ENCODE assay signal across 28 cellular contexts in genomic region chr1:61192666-61193325, GRCh38.
DNase-seq lines count a peak whose midpoint lies in the region; ATAC-seq and TF ChIP-seq lines count a peak whose summit lies in the region.
"Had no signal": no experiment of that assay in that cellular context is flagged by ENCODE, and none has a peak within 500 bp of the region (broad histone marks: within the 10 kb centered on the region; RNA-seq: fewer than 3 reads in every experiment).

No MANE protein-coding gene starts in this region.

- H3K27ac ChIP-seq in esophagus muscularis mucosa (replicated peaks in 1 of 4) (peak overlapping the region in 3 of 4 donors; percentile 13 to 52 (median 38)), tibial artery (peak overlapping the region; percentile 72 to 84)
- H3K27ac ChIP-seq: epithelial cell of prostate, suprapubic skin had no signal

- intact Hi-C loops in esophagus muscularis mucosa (cut with DNase I), result no loop called here
- intact Hi-C loops in tibial artery (cut with DNase I; ENCODE audit: low total_unique reads), result loop anchor here (5.0 kb wide), 1 partner anchor 105 kb away; no protein-coding TSS in a partner anchor

- no peak for TF ChIP-seq EP300 in esophagus muscularis mucosa (IDR thresholded peaks at IDR 0.05)

- H3K4me1 Mint-ChIP-seq in activated naive CD4-positive, alpha-beta T cell treated with anti-CD3 and anti-CD28 coated beads, Interleukin-2, amount 10 ng/mL, durations not matched to agents 7 days and 5 days, result no peaks in the 10 kb centered on the region
- H3K4me1 Mint-ChIP-seq: activated naive CD8-positive, alpha-beta T cell treated with anti-CD3 and anti-CD28 coated beads, Interleukin-2, amount 10 ng/mL, durations not matched to agents 7 days and 5 days; stimulated activated memory B cell treated with anti-CD40 and anti-IgM and Interleukin-4, amounts not matched to agents 10 μg/mL and 1 μg/mL and 100 μg/mL, for 72 hours had no signal

- H3K4me3 ChIP-seq in esophagus muscularis mucosa (no peak overlapping the region), tibial artery (no peak overlapping the region)
- H3K4me3 ChIP-seq: heart right ventricle, suprapubic skin had no signal

- H3K9me3 ChIP-seq in esophagus muscularis mucosa (no peaks in the 10 kb centered on the region), tibial artery (no peaks in the 10 kb centered on the region)
- H3K9me3 ChIP-seq: heart right ventricle, SK-N-SH, suprapubic skin had no signal

- H3K27ac Mint-ChIP-seq in activated naive CD4-positive, alpha-beta T cell treated with anti-CD3 and anti-CD28 coated beads, Interleukin-2, amount 10 ng/mL, durations not matched to agents 7 days and 5 days, result no peak overlapping the region
- H3K27ac Mint-ChIP-seq: activated naive CD8-positive, alpha-beta T cell treated with anti-CD3 and anti-CD28 coated beads, Interleukin-2, amount 10 ng/mL, durations not matched to agents 7 days and 5 days; CD8-positive, alpha-beta T cell; stimulated activated memory B cell treated with anti-CD40 and anti-IgM and Interleukin-4, amounts not matched to agents 10 μg/mL and 1 μg/mL and 100 μg/mL, for 72 hours; T-helper 1 cell treated with Interleukin-12 subunit alpha and Interleukin-12 subunit beta and Interleukin-4 antibody, amounts not matched to agents 30 μg/mL and 1 μg/mL, for 36 hours had no signal

- no peak for TF ChIP-seq CTCF in esophagus muscularis mucosa (IDR thresholded peaks at IDR 0.05)
- no peak for TF ChIP-seq CTCF in tibial artery (IDR thresholded peaks at IDR 0.05)

- no peaks in the 10 kb centered on the region for H3K36me3 Mint-ChIP-seq in activated naive CD4-positive, alpha-beta T cell treated with anti-CD3 and anti-CD28 coated beads, Interleukin-2, amount 10 ng/mL, durations not matched to agents 7 days and 5 days
- H3K36me3 Mint-ChIP-seq: activated naive CD8-positive, alpha-beta T cell treated with anti-CD3 and anti-CD28 coated beads, Interleukin-2, amount 10 ng/mL, durations not matched to agents 7 days and 5 days; CD8-positive, alpha-beta T cell; stimulated activated memory B cell treated with anti-CD40 and anti-IgM and Interleukin-4, amounts not matched to agents 10 μg/mL and 1 μg/mL and 100 μg/mL, for 72 hours had no signal

- ATAC-seq in GM19463 (IDR thresholded peaks at IDR 0.05; ENCODE audit: unreplicated experiment), result no peak
- ATAC-seq: CD8-positive, alpha-beta T cell; sciatic nerve; stimulated activated memory B cell treated with anti-CD40 and anti-IgM and Interleukin-4, amounts not matched to agents 10 μg/mL and 1 μg/mL and 100 μg/mL, for 72 hours had no signal

- H3K4me1 ChIP-seq in esophagus muscularis mucosa, result peaks cover 39 to 96% (median 64%) of the 10 kb centered on the region in 4 donors
- peaks cover 0 to 94% (median 38%) of the 10 kb centered on the region in 4 donors for H3K4me1 ChIP-seq in tibial artery

- no peaks in the 10 kb centered on the region for H3K27me3 Mint-ChIP-seq in activated naive CD4-positive, alpha-beta T cell treated with anti-CD3 and anti-CD28 coated beads, Interleukin-2, amount 10 ng/mL, durations not matched to agents 7 days and 5 days

- no peak for TF ChIP-seq POLR2A in esophagus muscularis mucosa (IDR thresholded peaks at IDR 0.05; ENCODE audit: low read depth)

- H3K9me3 Mint-ChIP-seq in activated naive CD4-positive, alpha-beta T cell treated with anti-CD3 and anti-CD28 coated beads, Interleukin-2, amount 10 ng/mL, durations not matched to agents 7 days and 5 days, result no peaks in the 10 kb centered on the region
- H3K9me3 Mint-ChIP-seq: activated naive CD8-positive, alpha-beta T cell treated with anti-CD3 and anti-CD28 coated beads, Interleukin-2, amount 10 ng/mL, durations not matched to agents 7 days and 5 days; CD8-positive, alpha-beta T cell; stimulated activated memory B cell treated with anti-CD40 and anti-IgM and Interleukin-4, amounts not matched to agents 10 μg/mL and 1 μg/mL and 100 μg/mL, for 72 hours; T-helper 1 cell treated with Interleukin-12 subunit alpha and Interleukin-12 subunit beta and Interleukin-4 antibody, amounts not matched to agents 30 μg/mL and 1 μg/mL, for 36 hours had no signal

- no peak overlapping the region for H3K4me3 Mint-ChIP-seq in activated naive CD4-positive, alpha-beta T cell treated with anti-CD3 and anti-CD28 coated beads, Interleukin-2, amount 10 ng/mL, durations not matched to agents 7 days and 5 days
- H3K4me3 Mint-ChIP-seq: activated naive CD8-positive, alpha-beta T cell treated with anti-CD3 and anti-CD28 coated beads, Interleukin-2, amount 10 ng/mL, durations not matched to agents 7 days and 5 days; CD8-positive, alpha-beta T cell; stimulated activated memory B cell treated with anti-CD40 and anti-IgM and Interleukin-4, amounts not matched to agents 10 μg/mL and 1 μg/mL and 100 μg/mL, for 72 hours; T-helper 1 cell treated with Interleukin-12 subunit alpha and Interleukin-12 subunit beta and Interleukin-4 antibody, amounts not matched to agents 30 μg/mL and 1 μg/mL, for 36 hours had no signal

- CTCF ChIA-PET in activated naive CD4-positive, alpha-beta T cell treated with anti-CD3 and anti-CD28 coated beads, Interleukin-2, amount 10 ng/mL, durations not matched to agents 7 days and 5 days (lab: Charles Lee), result no interaction called here

- H3K27me3 ChIP-seq in esophagus muscularis mucosa (no peaks in the 10 kb centered on the region), tibial artery (no peaks in the 10 kb centered on the region)
- H3K27me3 ChIP-seq: heart right ventricle, suprapubic skin had no signal

- DNase-seq in NCI-H446 (lab: John Stamatoyannopoulos, UW), result peak; percentile 13 to 51
- DNase-seq in NCI-H446 treated with DMSO at 0.1 percent for 48 hours (lab: John Stamatoyannopoulos, UW), result no peak
- peak; percentile 14 for DNase-seq in OCI-M1 (lab: John Stamatoyannopoulos, UW)
- DNase-seq in esophagus muscularis mucosa (ENCODE audit: extremely low spot score), result no peak
- DNase-seq in tibial artery, result no peak
- DNase-seq in activated naive CD4-positive, alpha-beta T cell treated with anti-CD3 and anti-CD28 coated beads, Interleukin-2, amount 10 ng/mL, durations not matched to agents 7 days and 5 days, result no peak
- DNase-seq in NCI-H1930 (lab: John Stamatoyannopoulos, UW), result no peak
- DNase-seq: activated CD4-positive, alpha-beta T cell treated with anti-CD3 and anti-CD28 coated beads for 4 hours; activated CD8-positive, alpha-beta memory T cell treated with anti-CD3 and anti-CD28 coated beads for 24 hours; activated effector memory CD4-positive, alpha-beta T cell treated with Interleukin-2 at 50 U/mL for 16 hours; activated naive CD8-positive, alpha-beta T cell treated with anti-CD3 and anti-CD28 coated beads, Interleukin-2, amount 10 ng/mL, durations not matched to agents 7 days and 5 days; AML-193; CD8-positive, alpha-beta T cell; effector CD4-positive, alpha-beta T cell; foreskin fibroblast; GOT3; heart right ventricle; NCI-H1048; NCI-H226; NCI-H774; SK-N-SH; stimulated activated CD4-positive, alpha-beta T cell treated with anti-CD3 and anti-CD28 coated beads, Interleukin-4, amount 100 ng/mL, for 4 hours had no signal

- 68% methylated on average over 6 of the region's 6 CpGs for WGBS in esophagus muscularis mucosa

- H3K36me3 ChIP-seq in esophagus muscularis mucosa, result no peaks in the 10 kb centered on the region
- H3K36me3 ChIP-seq in tibial artery, result no peaks in the 10 kb centered on the region
- H3K36me3 ChIP-seq: heart right ventricle, suprapubic skin had no signal

Comparison
In these comparisons a context has a peak if more than half of its experiments do, and no peak if none do; other contexts are left out.
1. DNase-seq: peak in NCI-H446 (2 of 2) and OCI-M1 (single experiment); none in NCI-H446 treated with DMSO at 0.1 percent for 48 hours (single experiment), esophagus muscularis mucosa (single experiment), tibial artery (0 of 2), activated naive CD4-positive, alpha-beta T cell treated with anti-CD3 and anti-CD28 coated beads, Interleukin-2, amount 10 ng/mL, durations not matched to agents 7 days and 5 days (single experiment) and NCI-H1930 (0 of 2).